In the genomic region with DNA sequence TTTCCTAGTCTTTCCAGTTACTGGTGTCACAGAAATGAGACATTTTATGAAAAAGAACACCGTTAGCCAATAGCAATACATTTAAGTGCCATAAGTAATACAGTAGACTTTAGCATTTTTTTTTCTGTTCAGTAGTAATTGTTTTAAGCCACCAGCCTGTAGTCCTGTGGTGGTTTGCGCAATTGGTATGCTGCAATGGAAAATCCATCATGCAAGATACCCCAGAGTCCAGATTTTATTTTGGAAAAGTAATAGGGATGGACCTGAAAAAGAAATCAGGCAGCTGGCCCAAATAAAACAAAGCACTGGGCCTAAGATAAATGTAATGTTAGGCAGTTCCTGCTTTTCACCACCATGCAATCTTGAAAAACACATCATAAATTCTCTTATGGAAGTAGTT, we compare ENCODE assay signal across 1 cellular context.
TF ChIP-seq lines count a peak whose summit lies in the region.

No MANE protein-coding gene starts in this region.

TF ChIP-seq in IMR-90, 13 proteins besides CTCF, POLR2A, EP300 and RAD21:
- no peak for TF ChIP-seq BHLHE40 (IDR thresholded peaks at IDR 0.05; ENCODE audit: low read depth, low read length)
- no peak for TF ChIP-seq MXI1 (IDR thresholded peaks at IDR 0.05; ENCODE audit: borderline replicate concordance, low read depth, low read length)
- no peak for TF ChIP-seq RFX5 (IDR thresholded peaks at IDR 0.05; ENCODE audit: low read depth, low read length)
- TF ChIP-seq, protein P1, sequence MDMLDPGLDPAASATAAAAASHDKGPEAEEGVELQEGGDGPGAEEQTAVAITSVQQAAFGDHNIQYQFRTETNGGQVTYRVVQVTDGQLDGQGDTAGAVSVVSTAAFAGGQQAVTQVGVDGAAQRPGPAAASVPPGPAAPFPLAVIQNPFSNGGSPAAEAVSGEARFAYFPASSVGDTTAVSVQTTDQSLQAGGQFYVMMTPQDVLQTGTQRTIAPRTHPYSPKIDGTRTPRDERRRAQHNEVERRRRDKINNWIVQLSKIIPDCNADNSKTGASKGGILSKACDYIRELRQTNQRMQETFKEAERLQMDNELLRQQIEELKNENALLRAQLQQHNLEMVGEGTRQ (IDR thresholded peaks at IDR 0.05; ENCODE audit: low read depth, low read length): no peak
- no peak for TF ChIP-seq CHD1 (IDR thresholded peaks at IDR 0.05; ENCODE audit: low read depth, low read length)
- TF ChIP-seq, protein P2, sequence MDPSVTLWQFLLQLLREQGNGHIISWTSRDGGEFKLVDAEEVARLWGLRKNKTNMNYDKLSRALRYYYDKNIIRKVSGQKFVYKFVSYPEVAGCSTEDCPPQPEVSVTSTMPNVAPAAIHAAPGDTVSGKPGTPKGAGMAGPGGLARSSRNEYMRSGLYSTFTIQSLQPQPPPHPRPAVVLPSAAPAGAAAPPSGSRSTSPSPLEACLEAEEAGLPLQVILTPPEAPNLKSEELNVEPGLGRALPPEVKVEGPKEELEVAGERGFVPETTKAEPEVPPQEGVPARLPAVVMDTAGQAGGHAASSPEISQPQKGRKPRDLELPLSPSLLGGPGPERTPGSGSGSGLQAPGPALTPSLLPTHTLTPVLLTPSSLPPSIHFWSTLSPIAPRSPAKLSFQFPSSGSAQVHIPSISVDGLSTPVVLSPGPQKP (IDR thresholded peaks at IDR 0.05; ENCODE audit: borderline replicate concordance, low read depth, low read length): no peak
- TF ChIP-seq FOS (IDR thresholded peaks at IDR 0.05; ENCODE audit: low read depth, low read length): no peak
- no peak for TF ChIP-seq NFE2L2 (IDR thresholded peaks at IDR 0.05; ENCODE audit: low read depth, low read length)
- TF ChIP-seq RCOR1 (IDR thresholded peaks at IDR 0.05; ENCODE audit: insufficient replicate concordance, low read length): no peak
- TF ChIP-seq CEBPB (IDR thresholded peaks at IDR 0.05; ENCODE audit: low read depth, low read length): no peak; the same call in 1 of the 2 replicates
- no peak for TF ChIP-seq MAFK (IDR thresholded peaks at IDR 0.05; ENCODE audit: low read depth, low read length)
- no peak for TF ChIP-seq MAZ (IDR thresholded peaks at IDR 0.05; ENCODE audit: borderline replicate concordance, low read depth, low read length)
- no peak for TF ChIP-seq SMC3 (IDR thresholded peaks at IDR 0.05; ENCODE audit: low read depth, low read length)
